ENCODE assay signal across 20 cellular contexts in genomic region chr20:53933232-53933846, GRCh38.
A peak's percentile ranks its signal among the peaks of the same experiment; 100 is the strongest.
DNase-seq lines count a peak whose midpoint lies in the region; ATAC-seq, FAIRE-seq and TF ChIP-seq lines count a peak whose summit lies in the region.
"Had no signal": no experiment of that assay in that cellular context is flagged by ENCODE, and none has a peak within 500 bp of the region (broad histone marks: within the 10 kb centered on the region; RNA-seq: fewer than 3 reads in every experiment).

No MANE protein-coding gene starts in this region.

- TF ChIP-seq CTCF in HL-60 (IDR thresholded peaks at IDR 0.05; ENCODE audit: insufficient read depth, low read length) (no peak), K562 (IDR thresholded peaks at IDR 0.05 in 2 of 3, conservative IDR thresholded peaks at IDR 0.05 in 1 of 3; ENCODE audit: insufficient read depth in 2 of 3, low read depth in 1 of 3, low read length in 3 of 3) (no peak), chondrocyte (IDR thresholded peaks at IDR 0.05) (no peak), ovary (IDR thresholded peaks at IDR 0.05) (no peak)

- H3K79me2 ChIP-seq in K562 (ENCODE audit: control insufficient read depth, insufficient read depth, low read length) = no peaks in the 10 kb centered on the region

- peak overlapping the region; percentile 82 for H2AFZ ChIP-seq in K562 (ENCODE audit: low read depth, low read length)

- no peak for ATAC-seq in K562
- no peak for ATAC-seq in natural killer cell treated with Interleukin-12 subunit alpha and Interleukin-12 subunit beta and Interleukin-15 and Interleukin-18, amount 100 ng/mL, for 72 hours
- ATAC-seq in HG03469 (IDR thresholded peaks at IDR 0.05; ENCODE audit: unreplicated experiment) = no peak
- ATAC-seq: activated CD4-positive, alpha-beta T cell treated with anti-CD3 and anti-CD28 coated beads for 36 hours had no signal

- H3K36me3 Mint-ChIP-seq in natural killer cell treated with Interleukin-12 subunit alpha and Interleukin-12 subunit beta and Interleukin-15 and Interleukin-18, amount 100 ng/mL, for 72 hours = no peaks in the 10 kb centered on the region
- H3K36me3 Mint-ChIP-seq in chondrocyte (ENCODE audit: low read depth) = no peaks in the 10 kb centered on the region

- H3K36me3 ChIP-seq in BLaER1 (no peaks in the 10 kb centered on the region), K562 (ENCODE audit: control insufficient read depth, insufficient read depth, low read length) (no peaks in the 10 kb centered on the region), ovary (no peaks in the 10 kb centered on the region)

- peak overlapping the region; percentile 88 for H3K27ac ChIP-seq in BLaER1
- H3K27ac ChIP-seq in HL-60 (replicated peaks) = peak overlapping the region; percentile 90
- peak overlapping the region; percentile 89 for H3K27ac ChIP-seq in K562 (ENCODE audit: extremely low read depth, low read depth, low read length)
- peak overlapping the region in 1 of 2 donors; percentile 75 for H3K27ac ChIP-seq in ovary

- no peaks in the 10 kb centered on the region for H3K27me3 Mint-ChIP-seq in natural killer cell treated with Interleukin-12 subunit alpha and Interleukin-12 subunit beta and Interleukin-15 and Interleukin-18, amount 100 ng/mL, for 72 hours
- H3K27me3 Mint-ChIP-seq in chondrocyte (ENCODE audit: low read depth) = no peaks in the 10 kb centered on the region
- H3K27me3 Mint-ChIP-seq: activated CD4-positive, alpha-beta T cell treated with anti-CD3 and anti-CD28 coated beads for 36 hours had no signal

- H3K27me3 ChIP-seq in BLaER1 = no peaks in the 10 kb centered on the region
- no peaks in the 10 kb centered on the region for H3K27me3 ChIP-seq in HL-60 (ENCODE audit: insufficient read depth, poor library complexity, severe bottlenecking)
- no peaks in the 10 kb centered on the region for H3K27me3 ChIP-seq in K562 (ENCODE audit: control insufficient read depth in 2 of 2, insufficient read depth in 2 of 2, low read length in 2 of 2)
- H3K27me3 ChIP-seq in ovary = no peaks in the 10 kb centered on the region

- no peak for DNase-seq in HL-60 (ENCODE audit: low read depth in 1 of 2, low spot score in 1 of 2)
- no peak for DNase-seq in K562 (ENCODE audit: extremely low read depth in 1 of 4, low spot score in 3 of 4)
- no peak for DNase-seq in natural killer cell treated with Interleukin-12 subunit alpha and Interleukin-12 subunit beta and Interleukin-15 and Interleukin-18, amount 100 ng/mL, for 72 hours (ENCODE audit: low spot score)
- DNase-seq in chondrocyte (ENCODE audit: low spot score) = no peak
- no peak for DNase-seq in ovary
- no peak for DNase-seq in COR-L47 (lab: John Stamatoyannopoulos, UW)
- DNase-seq: activated CD4-positive, alpha-beta T cell treated with anti-CD3 and anti-CD28 coated beads for 36 hours; activated CD8-positive, alpha-beta memory T cell treated with anti-CD3 and anti-CD28 coated beads, Interleukin-2, amount 50 U/mL, for 4 hours; activated effector memory CD4-positive, alpha-beta T cell treated with Interleukin-2 at 50 U/mL for 16 hours; aorta; cerebellar nuclear complex; GDM1; NCI-H1436 treated with DMSO at 0.1 percent for 48 hours; NCI-H2171; NCI-H69; occipital lobe; stimulated activated CD4-positive, alpha-beta T cell treated with anti-CD3 and anti-CD28 coated beads, Interleukin-4, amount 100 ng/mL, for 1 hour had no signal

- no peaks in the 10 kb centered on the region for H4K20me1 ChIP-seq in BLaER1
- no peaks in the 10 kb centered on the region for H4K20me1 ChIP-seq in K562 (replicated peaks; ENCODE audit: control insufficient read depth, insufficient read depth, low read length)

- H3K9me3 ChIP-seq in BLaER1 (no peaks in the 10 kb centered on the region), K562 (replicated peaks; ENCODE audit: control insufficient read depth, insufficient read depth, low read depth, low read length) (no peaks in the 10 kb centered on the region), ovary (no peaks in the 10 kb centered on the region)

- H3K4me3 ChIP-seq in BLaER1 = no peak overlapping the region
- H3K4me3 ChIP-seq in HL-60 (replicated peaks; ENCODE audit: insufficient read depth, low read length) = no peak overlapping the region
- no peak overlapping the region; the same call in 1 of the 2 replicates for H3K4me3 ChIP-seq in K562
- no peak overlapping the region for H3K4me3 ChIP-seq in ovary
- H3K4me3 ChIP-seq: SK-N-MC had no signal

- TF ChIP-seq POLR2A in K562 (conservative IDR thresholded peaks at IDR 0.05) (no peak), ovary (IDR thresholded peaks at IDR 0.05) (no peak)

- H3K4me2 ChIP-seq in BLaER1 (peak overlapping the region; percentile 86), K562 (ENCODE audit: insufficient read depth, low read length) (peak overlapping the region; percentile 14; the same call in 1 of the 2 replicates)

- BruUV-seq in K562 (replicated peaks; lab: Mats Ljungman, UMichigan) = no TSS peak

- no peak overlapping the region for H3K4me3 Mint-ChIP-seq in natural killer cell treated with Interleukin-12 subunit alpha and Interleukin-12 subunit beta and Interleukin-15 and Interleukin-18, amount 100 ng/mL, for 72 hours
- no peak overlapping the region for H3K4me3 Mint-ChIP-seq in chondrocyte (ENCODE audit: unreplicated experiment)
- H3K4me3 Mint-ChIP-seq: activated CD4-positive, alpha-beta T cell treated with anti-CD3 and anti-CD28 coated beads for 36 hours had no signal

- CTCF ChIA-PET in K562 (lab: Yijun Ruan, JAX; ENCODE audit: low intra/inter-chr PET ratio) = no interaction called here

- no peak overlapping the region for H3K9ac ChIP-seq in BLaER1
- H3K9ac ChIP-seq in K562 (ENCODE audit: insufficient read depth in 1 of 2, low read depth in 2 of 2, low read length in 2 of 2) = peak overlapping the region in 1 of 2 experiments; percentile 58; a peak in 1 of 4 replicates

- peak overlapping the region; percentile 87 to 98 for H3K27ac Mint-ChIP-seq in natural killer cell treated with Interleukin-12 subunit alpha and Interleukin-12 subunit beta and Interleukin-15 and Interleukin-18, amount 100 ng/mL, for 72 hours
- H3K27ac Mint-ChIP-seq in chondrocyte (ENCODE audit: unreplicated experiment) = no peak overlapping the region
- H3K27ac Mint-ChIP-seq: activated CD4-positive, alpha-beta T cell treated with anti-CD3 and anti-CD28 coated beads for 36 hours had no signal

- POLR2A ChIA-PET in K562 (lab: Yijun Ruan, JAX) = interaction anchor here (1.8 kb wide), 1 partner anchor 170 kb away, joined by 4 read pairs; no protein-coding TSS in a partner anchor

- intact Hi-C loops in K562 (cut with micrococcal nuclease) (no loop called here), ovary (cut with DNase I) (no loop called here)

- in situ Hi-C loops in K562 (cut with MboI) = no loop called here

- no peak for TF ChIP-seq RAD21 in K562 (CRISPR knock-in tag; conservative IDR thresholded peaks at IDR 0.05 in 1 of 2, IDR thresholded peaks at IDR 0.05 in 1 of 2)

- 53% methylated on average over 2 of the region's 2 CpGs for WGBS in K562 (ENCODE audit: insufficient coverage, low coverage, missing lambda C conversion rate)
- WGBS in ovary, 3 donors = 85 to 99% (median 90%) methylated on average over 2 of the region's 2 CpGs

- TF ChIP-seq EP300 in K562 (IDR thresholded peaks at IDR 0.05; ENCODE audit: low read length) (no peak), ovary (IDR thresholded peaks at IDR 0.05) (no peak)

- H3K4me1 Mint-ChIP-seq in natural killer cell treated with Interleukin-12 subunit alpha and Interleukin-12 subunit beta and Interleukin-15 and Interleukin-18, amount 100 ng/mL, for 72 hours (ENCODE audit: low read depth in 2 of 2) = peaks cover 45 to 53% of the 10 kb centered on the region in 2 donors
- peaks cover 22% of the 10 kb centered on the region for H3K4me1 Mint-ChIP-seq in chondrocyte (ENCODE audit: low read depth)

- no peaks in the 10 kb centered on the region for H3K9me1 ChIP-seq in K562 (ENCODE audit: control insufficient read depth, insufficient read depth, low read length)

- H3K4me1 ChIP-seq in BLaER1 (peaks cover 79% of the 10 kb centered on the region), K562 (replicated peaks in 1 of 2; ENCODE audit: control insufficient read depth in 2 of 2, insufficient read depth in 2 of 2, low read length in 2 of 2) (peaks cover 0 to 36% of the 10 kb centered on the region in 2 experiments; a peak in 4 of 5 replicates), ovary (ENCODE audit: insufficient read depth) (peaks cover 5% of the 10 kb centered on the region)

- no peak for FAIRE-seq in K562 (lab: Jason Lieb, UNC)

- no peaks in the 10 kb centered on the region for H3K9me3 Mint-ChIP-seq in natural killer cell treated with Interleukin-12 subunit alpha and Interleukin-12 subunit beta and Interleukin-15 and Interleukin-18, amount 100 ng/mL, for 72 hours
- peaks cover 2% of the 10 kb centered on the region for H3K9me3 Mint-ChIP-seq in chondrocyte (ENCODE audit: low read depth)

TF ChIP-seq in K562, 482 proteins besides CTCF, POLR2A, EP300 and RAD21 (continues in another document):
- TF ChIP-seq MAFG (tag; conservative IDR thresholded peaks at IDR 0.05) (0 out of 2 replicates have a peak, but pooled peaks have one; percentile 6), ZC3H4 (CRISPR knock-in tag; IDR thresholded peaks at IDR 0.05; ENCODE audit: borderline replicate concordance) (no peak), C11orf30 (IDR thresholded peaks at IDR 0.05; ENCODE audit: low read depth) (peak; percentile 72; the same call in 1 of the 2 replicates), ZNF316 (IDR thresholded peaks at IDR 0.05) (peak; percentile 87), ZBTB11 (CRISPR knock-in tag; IDR thresholded peaks at IDR 0.05) (peak in 1 of 3 experiments; percentile 96; a peak in 2 of 6 replicates)
